In genomic region chr6:140560671-140561070, GRCh38 we compare ENCODE assay signal across 33 cellular contexts.
"Had no signal": no experiment of that assay in that cellular context is flagged by ENCODE, and none has a peak within 500 bp of the region (broad histone marks: within the 10 kb centered on the region; RNA-seq: fewer than 3 reads in every experiment).

No MANE protein-coding gene starts in this region.

- H3K36me3 ChIP-seq: MG63 had no signal

- H3K9me3 ChIP-seq: MG63 had no signal

- H3K4me2 ChIP-seq: KMS-11 had no signal

- DNase-seq: Kasumi-1, KG1, MG63, MM.1S, MV-4-11, NCI-H1048, NCI-H1092, NCI-H1092 treated with DMSO at 0.1 percent for 48 hours, NCI-H1105, NCI-H1105 treated with DMSO at 0.1 percent for 48 hours, NCI-H1417, NCI-H1417 treated with DMSO at 0.1 percent for 48 hours, NCI-H1436, NCI-H1436 treated with DMSO at 0.1 percent for 48 hours, NCI-H146, NCI-H1694, NCI-H1694 treated with DMSO at 0.1 percent for 48 hours, NCI-H187, NCI-H187 treated with DMSO at 0.1 percent for 48 hours, NCI-H1930, NCI-H2029, NCI-H2029 treated with DMSO at 0.1 percent for 48 hours, NCI-H2081, NCI-H2081 treated with DMSO at 0.1 percent for 48 hours, NCI-H2107, NCI-H2171, NCI-H2171 treated with DMSO at 0.1 percent for 48 hours, NCI-H2227 treated with DMSO at 0.1 percent for 48 hours, NCI-H226, NCI-H345, NCI-H446, NCI-H446 treated with DMSO at 0.1 percent for 48 hours had no signal

- H3K4me3 ChIP-seq: MG63 had no signal

- H3K27me3 ChIP-seq: MG63 had no signal

- H3K27ac ChIP-seq: KMS-11 had no signal

- H3K9ac ChIP-seq: KMS-11 had no signal
